1 cellular context compared by ENCODE assay signal in the genomic region with DNA sequence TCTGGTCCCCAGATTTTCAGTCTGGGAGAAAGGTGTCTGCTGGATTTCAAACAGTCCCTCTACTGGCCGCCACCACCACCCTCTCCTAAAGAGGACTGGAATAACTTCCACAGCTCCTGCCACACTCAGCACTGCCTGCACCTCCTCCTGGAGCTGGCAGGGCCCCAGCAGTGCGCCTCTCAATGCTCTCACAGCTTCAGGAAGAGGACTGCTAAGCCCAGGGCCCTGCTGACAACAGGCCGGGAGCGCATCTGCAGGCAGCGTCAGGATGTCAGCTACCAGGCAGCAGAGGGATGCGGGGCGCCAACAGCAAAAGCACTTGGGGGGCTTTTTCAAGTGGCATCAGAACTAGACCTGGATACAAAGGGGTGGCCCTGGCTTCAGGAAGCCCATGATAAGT.
A peak's percentile ranks its signal among the peaks of the same experiment; 100 is the strongest.
TF ChIP-seq lines count a peak whose summit lies in the region.

No MANE protein-coding gene starts in this region.

TF ChIP-seq in HEK293, 187 proteins besides CTCF, POLR2A, EP300 and RAD21:
- peak; percentile 87 for TF ChIP-seq ZNF549 (tag by site-specific recombination; IDR thresholded peaks at IDR 0.05)
- TF ChIP-seq ZIC2 (tag by site-specific recombination; IDR thresholded peaks at IDR 0.05), result peak; percentile 31; the same call in 1 of the 2 replicates
- TF ChIP-seq ZBTB20 (tag by site-specific recombination; IDR thresholded peaks at IDR 0.05), result peak; percentile 65
- peak; percentile 93 for TF ChIP-seq ZNF223 (tag by site-specific recombination; IDR thresholded peaks at IDR 0.05)
TF ChIP-seq in HEK293: peak in this region for 4; not testable (repeated sequence) for 183.
